ENCODE assay signal across 20 cellular contexts in genomic region chrX:69032601-69033000, GRCh38.
DNase-seq lines count a peak whose midpoint lies in the region; ATAC-seq and TF ChIP-seq lines count a peak whose summit lies in the region.
"Had no signal": no experiment of that assay in that cellular context is flagged by ENCODE, and none has a peak within 500 bp of the region (broad histone marks: within the 10 kb centered on the region; RNA-seq: fewer than 3 reads in every experiment).

No MANE protein-coding gene starts in this region.

- peaks cover 13% of the 10 kb centered on the region for H3K4me1 ChIP-seq in iPS-15b (ENCODE audit: control insufficient read depth, insufficient read depth, low read length)

- peak overlapping the region; percentile 78 for H3K27ac ChIP-seq in RWPE1
- H3K27ac ChIP-seq: dorsolateral prefrontal cortex, parathyroid adenoma had no signal

- CTCF ChIA-PET in HEK293T (lab: Yijun Ruan, JAX) (interaction anchor here (1.1 kb wide), 1 partner anchor 11 kb away, joined by 3 read pairs; no protein-coding TSS in a partner anchor), RWPE1 (lab: Yijun Ruan, JAX) (interaction anchor here (0.6 to 1.4 kb wide), 6 partner anchors 16 to 205 kb away, joined by 3 to 4 read pairs (median 3); no protein-coding TSS in a partner anchor)

- peaks cover 3% of the 10 kb centered on the region for H3K27me3 ChIP-seq in iPS-15b (ENCODE audit: control insufficient read depth, insufficient read depth, low read length)

- DNase-seq in HEK293T (ENCODE audit: extremely low spot score) (peak; percentile 7), RWPE1 (ENCODE audit: low spot score) (peak; percentile 67), renal cortical epithelial cell (ENCODE audit: low read depth) (peak; percentile 80), UCSD-AML1 (lab: John Stamatoyannopoulos, UW; ENCODE audit: unreplicated experiment) (no peak), T1000 (lab: John Stamatoyannopoulos, UW) (no peak), NCI-H2107 treated with DMSO at 0.1 percent for 48 hours (lab: John Stamatoyannopoulos, UW; ENCODE audit: unreplicated experiment) (no peak)
- DNase-seq: activated CD8-positive, alpha-beta T cell treated with anti-CD3 and anti-CD28 coated beads, Interleukin-2, amount 10 ng/mL, durations not matched to agents 7 days and 5 days; activated naive CD8-positive, alpha-beta T cell treated with anti-CD3 and anti-CD28 coated beads for 36 hours; AML-193; dorsolateral prefrontal cortex; GF-D8; hippocampal formation; NCI-H1048; stimulated activated CD4-positive, alpha-beta T cell treated with anti-CD3 and anti-CD28 coated beads, Interleukin-4, amount 100 ng/mL, for 24 hours; T-cell had no signal

- ATAC-seq in GM21381 (IDR thresholded peaks at IDR 0.05; ENCODE audit: unreplicated experiment): no peak
- ATAC-seq: activated CD8-positive, alpha-beta T cell treated with anti-CD3 and anti-CD28 coated beads, Interleukin-2, amount 10 ng/mL, durations not matched to agents 7 days and 5 days; left lobe of liver; T-cell; WTC11 had no signal

- H3K4me3 ChIP-seq in iPS-15b (ENCODE audit: low read depth, low read length): peak overlapping the region; percentile 4
- H3K4me3 ChIP-seq: dorsolateral prefrontal cortex had no signal

- POLR2A ChIA-PET in HEK293T (lab: Yijun Ruan, JAX): interaction anchor here (0.6 to 1.3 kb wide), 2 partner anchors 56 to 204 kb away, joined by 3 to 4 read pairs; partner anchors contain the start of gene EFNB1
- POLR2A ChIA-PET in RWPE1 (lab: Yijun Ruan, JAX; ENCODE audit: low non-redundant PET): interaction anchor here (0.5 to 1.0 kb wide), 2 partner anchors 47 to 202 kb away, joined by 3 to 4 read pairs; no protein-coding TSS in a partner anchor

- H3K36me3 ChIP-seq in iPS-15b (ENCODE audit: control insufficient read depth, insufficient read depth, low read length): no peaks in the 10 kb centered on the region

- H3K9me3 ChIP-seq in iPS-15b (ENCODE audit: control insufficient read depth, insufficient read depth, low read length): no peaks in the 10 kb centered on the region

- TF ChIP-seq CTCF in RWPE1 (conservative IDR thresholded peaks at IDR 0.05; ENCODE audit: low read depth): no peak

- H3K9ac ChIP-seq in iPS-15b (ENCODE audit: low read depth, low read length): no peak overlapping the region
- H3K9ac ChIP-seq: parathyroid adenoma had no signal

TF ChIP-seq in HEK293T, 16 proteins besides CTCF, POLR2A, EP300 and RAD21:
- TF ChIP-seq SP1 (IDR thresholded peaks at IDR 0.05) (no peak), ZNF384 (IDR thresholded peaks at IDR 0.05) (no peak), FOXA1 (IDR thresholded peaks at IDR 0.05) (no peak), ELF4 (IDR thresholded peaks at IDR 0.05) (no peak), BHLHE40 (IDR thresholded peaks at IDR 0.05; ENCODE audit: borderline replicate concordance) (no peak), NFRKB (IDR thresholded peaks at IDR 0.05) (no peak), SUZ12 (IDR thresholded peaks at IDR 0.05) (no peak), L3MBTL2 (conservative IDR thresholded peaks at IDR 0.05) (no peak)
TF ChIP-seq in HEK293T: peak in this region for 0.

Comparison
In these comparisons a context has a peak if more than half of its experiments do, and no peak if none do; other contexts are left out.
1. DNase-seq: peak in HEK293T (single experiment), RWPE1 (single experiment) and renal cortical epithelial cell (single experiment); none in UCSD-AML1 (single experiment), T1000 (single experiment) and NCI-H2107 treated with DMSO at 0.1 percent for 48 hours (single experiment).